Comparison of ENCODE assay signal across 8 cellular contexts in genomic region chr12:2057041-2057792, GRCh38. TPM values are rescaled to one million over a fixed set of nuclear protein-coding genes. Genes with fewer than 3 reads are reported as not detected.
A peak's percentile ranks its signal among the peaks of the same experiment; 100 is the strongest.
DNase-seq lines count a peak whose midpoint lies in the region; ATAC-seq and TF ChIP-seq lines count a peak whose summit lies in the region.

No MANE protein-coding gene starts in this region.

- H3K4me2 ChIP-seq in hepatocyte, result no peak overlapping the region

- peak overlapping the region; percentile 26 for H3K9ac ChIP-seq in adipocyte (ENCODE audit: low read length)

- H3K4me1 ChIP-seq in adipocyte (ENCODE audit: control insufficient read depth, insufficient read depth, low read length) (peaks cover 19% of the 10 kb centered on the region), hepatocyte (ENCODE audit: insufficient read depth) (no peaks in the 10 kb centered on the region)

- H3K9me3 ChIP-seq in adipocyte (ENCODE audit: control insufficient read depth, low read length) (no peaks in the 10 kb centered on the region), hepatocyte (ENCODE audit: low read depth) (no peaks in the 10 kb centered on the region)

- peaks cover 4% of the 10 kb centered on the region for H3K36me3 ChIP-seq in adipocyte (ENCODE audit: control insufficient read depth, insufficient read depth, low read length, severe bottlenecking)
- H3K36me3 ChIP-seq in hepatocyte (replicated peaks; ENCODE audit: insufficient read depth, low read depth), result no peaks in the 10 kb centered on the region

- H3K4me3 ChIP-seq in adipocyte (ENCODE audit: low read length), result no peak overlapping the region
- no peak overlapping the region for H3K4me3 ChIP-seq in hepatocyte

- no peaks in the 10 kb centered on the region for H3K9me2 ChIP-seq in hepatocyte (replicated peaks; ENCODE audit: insufficient read depth)

- 67% methylated on average over 21 of the region's 21 CpGs for WGBS in hepatocyte (ENCODE audit: low lambda C conversion rate, missing lambda C conversion rate)

- H3K27me3 ChIP-seq in adipocyte (replicated peaks; ENCODE audit: control insufficient read depth, insufficient read depth, low read length), result no peaks in the 10 kb centered on the region
- peaks cover 14% of the 10 kb centered on the region for H3K27me3 ChIP-seq in hepatocyte

- TF ChIP-seq CTCF in AG09319 (IDR thresholded peaks at IDR 0.05; ENCODE audit: low read depth, low read length) (peak; percentile 86), GM13977 (IDR thresholded peaks at IDR 0.05; ENCODE audit: extremely low read depth, insufficient read depth, missing control alignments) (peak; percentile 70), hepatocyte (IDR thresholded peaks at IDR 0.05; ENCODE audit: poor library complexity) (peak; percentile 71)

- in situ Hi-C loops in GM13977 (cut with MboI; ENCODE audit: low pct_unique_long_range_greater_than_20kb, low sequenced_read_pairs, unreplicated experiment), result loop anchor here (10.0 kb wide), 1 partner anchor 528 kb away; no protein-coding TSS in a partner anchor

- ATAC-seq in GM21576 (IDR thresholded peaks at IDR 0.05; ENCODE audit: unreplicated experiment), result no peak

- peaks cover 20% of the 10 kb centered on the region for H3K79me2 ChIP-seq in hepatocyte

- DNase-seq in AG09319 (ENCODE audit: extremely low read depth, low read depth), result no peak
- peak; percentile 51 for DNase-seq in GM13977 (ENCODE audit: low spot score)
- DNase-seq in NCI-H748 (lab: John Stamatoyannopoulos, UW; ENCODE audit: unreplicated experiment), result peak; percentile 77
- DNase-seq in adipocyte (ENCODE audit: low read depth), result peak; percentile 81
- peak; percentile 79 for DNase-seq in hepatocyte (ENCODE audit: low spot score)
- peak in 2 of 3 donors; percentile 13 to 46 for DNase-seq in stimulated activated CD4-positive, alpha-beta T cell treated with anti-CD3 and anti-CD28 coated beads, Interleukin-12 subunit alpha, Interleukin-12 subunit beta, amount 100 ng/mL, for 48 hours (ENCODE audit: low read depth in 2 of 3, low spot score in 1 of 3)
- DNase-seq in OCI-M2 (lab: John Stamatoyannopoulos, UW; ENCODE audit: unreplicated experiment), result no peak

- H2AFZ ChIP-seq in hepatocyte, result no peak overlapping the region

- H4K20me1 ChIP-seq in hepatocyte (ENCODE audit: insufficient read depth, poor library complexity, severe bottlenecking), result no peaks in the 10 kb centered on the region

- H3K27ac ChIP-seq in hepatocyte, result no peak overlapping the region

RNA-seq across cellular contexts. Expression of gene CACNA1C, which starts 4.4 kb away (rescaled TPM):
- 3.8 and 4.0 TPM in 2 replicates for total RNA-seq in hepatocyte
- 3.2 and 7.9 TPM in 2 replicates for polyA plus RNA-seq in hepatocyte

RNA-seq across cellular contexts. Expression of gene DCP1B, which starts 53.0 kb away (rescaled TPM):
- 13.4 and 22.8 TPM in 2 replicates for total RNA-seq in hepatocyte
- polyA plus RNA-seq in hepatocyte, result 16.7 and 20.9 TPM in 2 replicates

Comparison
In these comparisons a context has a peak if more than half of its experiments do, and no peak if none do; other contexts are left out.
1. DNase-seq: peak in GM13977 (single experiment), NCI-H748 (single experiment), adipocyte (single experiment), hepatocyte (single experiment) and stimulated activated CD4-positive, alpha-beta T cell treated with anti-CD3 and anti-CD28 coated beads, Interleukin-12 subunit alpha, Interleukin-12 subunit beta, amount 100 ng/mL, for 48 hours (2 of 3); none in AG09319 (single experiment) and OCI-M2 (single experiment).
2. Peak in every context shown above with its lines, with median percentiles within 50 percentile points of each other: CTCF ChIP-seq.